Comparison of ENCODE assay signal across 1 cellular context in the genomic region with DNA sequence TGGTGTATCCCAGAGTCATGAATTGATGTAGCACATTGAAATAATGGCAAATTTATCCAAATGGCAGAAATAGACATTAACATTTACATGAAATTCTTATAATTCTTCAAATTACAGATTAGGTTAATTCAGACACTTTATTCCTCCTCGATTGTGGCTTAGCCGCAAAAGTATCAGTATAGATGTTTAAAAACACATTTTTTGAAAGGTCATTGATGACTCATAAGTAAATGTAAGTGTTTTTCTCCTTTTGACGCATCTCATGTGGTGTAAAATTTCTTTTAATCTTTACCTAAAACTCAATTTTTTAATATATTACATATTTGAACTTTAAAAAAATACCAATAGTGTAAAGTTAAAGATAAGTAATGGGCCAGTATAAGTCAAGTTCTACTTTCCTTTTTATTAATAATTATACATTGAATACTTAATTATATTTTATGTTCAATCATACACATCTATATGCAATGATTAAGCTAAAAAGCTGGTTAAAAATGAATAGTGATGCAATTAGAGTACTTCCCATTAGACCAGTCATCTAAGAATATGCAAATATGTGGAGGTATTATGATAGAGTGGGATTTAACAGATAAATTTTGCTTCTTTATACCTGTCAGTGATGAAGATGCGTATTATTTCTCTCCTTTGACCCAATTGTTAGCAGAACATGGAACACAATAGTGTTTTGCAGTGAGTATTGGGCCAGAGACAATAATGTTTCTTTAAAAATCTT.
TF ChIP-seq lines count a peak whose summit lies in the region.

No MANE protein-coding gene starts in this region.

TF ChIP-seq in GM12878, 131 proteins besides CTCF, POLR2A, EP300 and RAD21 (continued from another document):
- TF ChIP-seq IRF5 (IDR thresholded peaks at IDR 0.05; ENCODE audit: borderline replicate concordance) (no peak), NRF1 (conservative IDR thresholded peaks at IDR 0.05; ENCODE audit: low read depth, low read length) (no peak), ZNF687 (IDR thresholded peaks at IDR 0.05) (no peak), GATAD2B (conservative IDR thresholded peaks at IDR 0.05; ENCODE audit: low read depth) (no peak)
